In genomic region chr18:49980869-49981268, GRCh38 we compare ENCODE assay signal across 18 cellular contexts.
DNase-seq lines count a peak whose midpoint lies in the region; ATAC-seq and TF ChIP-seq lines count a peak whose summit lies in the region.
"Had no signal": no experiment of that assay in that cellular context is flagged by ENCODE, and none has a peak within 500 bp of the region (broad histone marks: within the 10 kb centered on the region; RNA-seq: fewer than 3 reads in every experiment).

No MANE protein-coding gene starts in this region.

- H3K9me3 ChIP-seq in HAP-1 = no peaks in the 10 kb centered on the region
- H3K9me3 ChIP-seq: Peyer's patch had no signal

- ATAC-seq in GM21529 (IDR thresholded peaks at IDR 0.05; ENCODE audit: unreplicated experiment) = no peak
- ATAC-seq: GM12878 had no signal

- TF ChIP-seq CTCF in fibroblast of the aortic adventitia (IDR thresholded peaks at IDR 0.05; ENCODE audit: insufficient read depth, low read length) = no peak

- DNase-seq in DMS53 (lab: John Stamatoyannopoulos, UW) = peak; percentile 59
- no peak for DNase-seq in DMS53 treated with DMSO at 0.1 percent for 48 hours (lab: John Stamatoyannopoulos, UW; ENCODE audit: unreplicated experiment)
- DNase-seq in COLO668 (lab: John Stamatoyannopoulos, UW; ENCODE audit: unreplicated experiment) = peak; percentile 11
- peak; percentile 4 for DNase-seq in NCI-H774 (lab: John Stamatoyannopoulos, UW)
- DNase-seq in fibroblast of the aortic adventitia (ENCODE audit: low read depth) = peak; percentile 2
- DNase-seq in HAP-1 (ENCODE audit: low spot score in 2 of 2) = no peak
- DNase-seq in GF-D8 (lab: John Stamatoyannopoulos, UW) = no peak
- DNase-seq: 8988T, GM23248, HCEC 1CT, MM.1S, NCI-H1092 treated with DMSO at 0.1 percent for 48 hours, NCI-H345, NCI-H748 treated with DMSO at 0.1 percent for 48 hours, Peyer's patch, SW 1271 had no signal

- H3K36me3 ChIP-seq in HAP-1 (replicated peaks) = no peaks in the 10 kb centered on the region

- H3K4me3 ChIP-seq in fibroblast of the aortic adventitia (ENCODE audit: low read depth, low read length) = no peak overlapping the region
- no peak overlapping the region for H3K4me3 ChIP-seq in HAP-1
- H3K4me3 ChIP-seq: GM12878, GM23248, Peyer's patch had no signal

- in situ Hi-C loops in HAP-1 (cut with MboI; ENCODE audit: low sequenced_read_pairs) = no loop called here

- H3K4me1 ChIP-seq in HAP-1 = no peaks in the 10 kb centered on the region
- H3K4me1 ChIP-seq: Peyer's patch had no signal

- no peaks in the 10 kb centered on the region for H3K27me3 ChIP-seq in HAP-1 (ENCODE audit: low read depth)
- H3K27me3 ChIP-seq: Peyer's patch had no signal

Comparison
In these comparisons a context has a peak if more than half of its experiments do, and no peak if none do; other contexts are left out.
1. DNase-seq: peak in DMS53 (single experiment), COLO668 (single experiment), NCI-H774 (single experiment) and fibroblast of the aortic adventitia (single experiment); none in DMS53 treated with DMSO at 0.1 percent for 48 hours (single experiment), HAP-1 (0 of 2) and GF-D8 (single experiment).